Comparison of ENCODE assay signal across 39 cellular contexts in the genomic region with DNA sequence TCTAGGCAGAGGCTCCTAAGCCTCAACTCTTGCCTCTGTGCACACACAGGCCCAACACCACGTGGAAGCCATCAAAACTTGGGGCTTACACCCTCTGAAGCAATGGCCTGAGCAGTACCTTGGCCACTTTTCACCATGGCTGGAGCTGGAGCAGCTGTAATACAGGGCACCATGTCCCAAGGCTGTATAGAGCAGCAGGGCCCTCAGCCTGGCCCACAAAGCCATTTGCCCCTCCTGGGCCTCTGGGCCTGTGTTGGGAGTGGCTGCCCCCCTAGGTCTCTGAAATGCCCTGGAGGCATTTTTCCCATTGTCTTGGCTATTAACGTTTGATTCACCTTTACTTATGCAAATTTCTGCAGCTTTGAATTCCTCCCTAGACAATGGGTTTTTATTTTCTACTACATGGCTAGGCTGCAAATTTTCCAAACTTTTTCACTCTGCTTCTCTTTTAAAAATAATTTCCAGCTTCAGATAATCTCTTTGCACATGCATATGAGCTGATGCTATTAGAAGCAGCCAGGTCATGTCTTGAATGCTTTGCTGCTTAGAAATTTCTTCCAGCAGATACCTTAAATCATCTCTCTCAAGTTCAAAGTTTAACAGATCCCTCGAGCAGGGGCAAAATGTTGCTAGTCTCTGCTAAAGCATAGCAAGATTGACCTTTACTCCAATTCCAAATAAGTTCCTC. TPM values are rescaled to one million over a fixed set of nuclear protein-coding genes. Genes with fewer than 3 reads are reported as not detected.
"Had no signal": no experiment of that assay in that cellular context is flagged by ENCODE, and none has a peak within 500 bp of the region (broad histone marks: within the 10 kb centered on the region; RNA-seq: fewer than 3 reads in every experiment).

No MANE protein-coding gene starts in this region.

- DNase-seq: Karpas-422, Kasumi-1, MG63, MM.1S, MV-4-11, NCI-H1048, NCI-H1092, NCI-H1092 treated with DMSO at 0.1 percent for 48 hours, NCI-H1105, NCI-H1105 treated with DMSO at 0.1 percent for 48 hours, NCI-H1417, NCI-H1417 treated with DMSO at 0.1 percent for 48 hours, NCI-H1436, NCI-H1436 treated with DMSO at 0.1 percent for 48 hours, NCI-H146, NCI-H1694, NCI-H1694 treated with DMSO at 0.1 percent for 48 hours, NCI-H187, NCI-H187 treated with DMSO at 0.1 percent for 48 hours, NCI-H1930, NCI-H2029, NCI-H2029 treated with DMSO at 0.1 percent for 48 hours, NCI-H2081, NCI-H2081 treated with DMSO at 0.1 percent for 48 hours, NCI-H2107, NCI-H2171, NCI-H2171 treated with DMSO at 0.1 percent for 48 hours, NCI-H2227 treated with DMSO at 0.1 percent for 48 hours, NCI-H226, NCI-H345, NCI-H446, NCI-H446 treated with DMSO at 0.1 percent for 48 hours, NCI-H510A, NCI-H510A treated with DMSO at 0.1 percent for 48 hours, NCI-H524 had no signal

- H3K4me3 ChIP-seq: MG63 had no signal

- H3K27me3 ChIP-seq: MG63 had no signal

- H3K36me3 ChIP-seq: MG63 had no signal

RNA-seq across cellular contexts. Expression of a gene that starts 5.7 kb away (rescaled TPM):
- total RNA-seq: LHCN-M2, M059J, MCF 10A, NCI-H460 had no signal

RNA-seq across cellular contexts. Expression of a gene that starts 9.7 kb away (rescaled TPM):
- total RNA-seq: MCF 10A had no signal
